Comparison of ENCODE assay signal across 12 cellular contexts in genomic region chr1:213666922-213667321, GRCh38.
"Had no signal": no experiment of that assay in that cellular context is flagged by ENCODE, and none has a peak within 500 bp of the region (broad histone marks: within the 10 kb centered on the region; RNA-seq: fewer than 3 reads in every experiment).

No MANE protein-coding gene starts in this region.

- H3K4me3 ChIP-seq: PC-9, SJSA1 had no signal

- ATAC-seq: Panc1 had no signal

- H3K4me2 ChIP-seq: PC-9, SK-N-SH had no signal

- DNase-seq: Karpas-422, MV-4-11, NCI-H1694 treated with DMSO at 0.1 percent for 48 hours, NCI-H446, NCI-H526 treated with DMSO at 0.1 percent for 48 hours, PC-9, Right ventricle myocardium superior, RPMI8226, SK-N-SH, SW 1271 had no signal

- H3K27me3 ChIP-seq: SJSA1 had no signal

- H3K36me3 ChIP-seq: SJSA1 had no signal

- H3K27ac ChIP-seq: PC-9, SJSA1 had no signal

- H3K9ac ChIP-seq: SK-N-SH had no signal

- H3K9me3 ChIP-seq: SJSA1, SK-N-SH had no signal

- H3K4me1 ChIP-seq: SJSA1 had no signal

- H2AFZ ChIP-seq: PC-9 had no signal

- H3K9me2 ChIP-seq: SK-N-SH had no signal
